ENCODE assay signal across 8 cellular contexts in the genomic region with DNA sequence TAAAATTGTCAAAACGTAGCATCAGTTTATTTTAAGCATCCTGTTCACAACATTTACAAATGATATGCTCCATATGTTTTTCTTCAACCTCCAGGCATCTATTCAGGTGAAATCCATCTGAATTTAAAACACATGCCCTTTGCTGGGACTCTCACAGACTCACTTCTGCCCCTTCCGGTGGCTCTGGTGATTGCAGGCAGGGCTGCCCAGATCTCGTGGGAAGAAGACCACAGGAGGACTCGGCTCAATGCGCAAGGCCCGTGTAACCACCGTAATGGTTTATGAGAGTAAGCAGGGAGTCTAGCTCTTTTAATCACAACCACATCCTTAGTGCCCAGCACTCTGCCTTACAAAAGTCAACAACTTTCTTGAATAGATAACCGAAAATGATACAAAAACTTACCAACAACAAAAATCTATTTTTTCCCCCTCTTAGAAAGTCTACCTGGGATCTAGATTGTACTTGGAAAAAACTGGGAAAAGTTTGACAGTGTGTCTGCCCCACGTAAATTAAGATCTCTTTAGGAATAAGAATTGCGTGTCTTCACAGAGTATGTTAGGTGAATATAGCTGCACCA.
DNase-seq lines count a peak whose midpoint lies in the region; ATAC-seq and TF ChIP-seq lines count a peak whose summit lies in the region.

No MANE protein-coding gene starts in this region.

- peak; percentile 73 for ATAC-seq in HG03442 (IDR thresholded peaks at IDR 0.05; ENCODE audit: unreplicated experiment)

- TF ChIP-seq CTCF in astrocyte of the spinal cord (IDR thresholded peaks at IDR 0.05; ENCODE audit: low read depth, low read length) (peak; percentile 82), kidney epithelial cell (IDR thresholded peaks at IDR 0.05; ENCODE audit: insufficient read depth, low read length, poor library complexity, severe bottlenecking) (peak; percentile 69)

- DNase-seq in activated gamma-delta T cell treated with Interleukin-2 at 50 U/mL for 16 hours (peak; percentile 11), activated gamma-delta T cell (lab: John Stamatoyannopoulos, UW) (no peak), SK-N-DZ (ENCODE audit: low spot score) (peak; percentile 49), astrocyte of the spinal cord (ENCODE audit: low read depth, low spot score) (peak; percentile 42), kidney epithelial cell (ENCODE audit: low read depth) (no peak), NCI-H2196 treated with DMSO at 0.1 percent for 48 hours (lab: John Stamatoyannopoulos, UW; ENCODE audit: unreplicated experiment) (no peak)
- DNase-seq in stimulated activated CD8-positive, alpha-beta memory T cell treated with anti-CD3 and anti-CD28 coated beads, Interleukin-15, amount 100 ng/mL, for 48 hours (ENCODE audit: low read depth in 2 of 2): peak; percentile 11 to 19

- H3K4me3 ChIP-seq in astrocyte of the spinal cord (ENCODE audit: low read depth, low read length): no peak overlapping the region
- H3K4me3 ChIP-seq in kidney epithelial cell (ENCODE audit: low read depth, low read length): no peak overlapping the region

- in situ Hi-C loops in astrocyte of the spinal cord (cut with HindIII; ENCODE audit: low sequenced_read_pairs): no loop called here

- no peaks in the 10 kb centered on the region for H3K27me3 ChIP-seq in kidney epithelial cell (ENCODE audit: control insufficient read depth, insufficient read depth, low read length)

- H3K36me3 ChIP-seq in kidney epithelial cell (ENCODE audit: control insufficient read depth, insufficient read depth, low read length): no peaks in the 10 kb centered on the region

Comparison
In these comparisons a context has a peak if more than half of its experiments do, and no peak if none do; other contexts are left out.
1. DNase-seq: peak in activated gamma-delta T cell treated with Interleukin-2 at 50 U/mL for 16 hours (single experiment), SK-N-DZ (single experiment), astrocyte of the spinal cord (single experiment) and stimulated activated CD8-positive, alpha-beta memory T cell treated with anti-CD3 and anti-CD28 coated beads, Interleukin-15, amount 100 ng/mL, for 48 hours (2 of 2); none in activated gamma-delta T cell (single experiment), kidney epithelial cell (single experiment) and NCI-H2196 treated with DMSO at 0.1 percent for 48 hours (single experiment).